Comparison of ENCODE assay signal across 9 cellular contexts in the genomic region with DNA sequence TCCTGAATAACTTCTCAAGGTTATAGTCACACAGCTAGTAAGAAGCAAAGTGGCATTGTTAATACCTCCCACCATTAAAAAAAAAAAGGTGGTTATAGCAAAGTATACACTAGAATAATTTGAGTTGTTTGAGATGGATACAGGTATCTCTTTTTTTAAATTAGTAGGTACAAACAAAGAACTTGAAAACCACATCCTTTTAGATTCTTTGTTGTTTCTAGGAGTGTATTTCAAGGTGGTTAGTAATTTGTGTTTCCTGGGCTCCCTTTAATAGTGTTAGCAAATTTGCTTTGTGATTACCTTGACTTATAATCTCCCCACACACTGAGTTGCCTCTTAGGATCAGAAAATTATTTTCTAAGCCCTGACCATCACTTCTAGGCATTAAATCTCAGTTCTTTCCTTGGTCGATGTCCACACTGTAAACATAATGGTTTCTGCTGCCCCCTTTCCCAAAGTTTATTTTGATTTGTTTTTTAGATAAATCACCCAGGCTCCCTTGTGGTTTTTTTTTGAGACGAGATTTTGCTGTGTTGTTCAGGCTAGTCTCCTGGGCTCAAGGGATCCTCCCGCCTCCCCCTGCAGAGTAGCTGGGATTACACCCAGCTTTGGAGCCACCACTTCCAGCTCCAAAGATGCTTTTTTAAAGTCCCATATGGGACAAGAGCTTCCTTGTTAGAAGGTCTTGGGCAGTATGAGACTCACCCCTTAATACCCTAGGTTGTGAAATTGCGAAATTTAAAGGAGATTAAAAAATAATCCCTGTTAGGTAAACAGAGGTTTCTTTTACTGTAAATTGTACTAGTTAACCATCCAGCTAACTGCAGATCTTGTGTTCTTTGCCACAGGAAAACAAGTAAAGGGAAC. TPM values are rescaled to one million over a fixed set of nuclear protein-coding genes. Genes with fewer than 3 reads are reported as not detected.
DNase-seq lines count a peak whose midpoint lies in the region; ATAC-seq and TF ChIP-seq lines count a peak whose summit lies in the region.
"Had no signal": no experiment of that assay in that cellular context is flagged by ENCODE, and none has a peak within 500 bp of the region (broad histone marks: within the 10 kb centered on the region; RNA-seq: fewer than 3 reads in every experiment).

No MANE protein-coding gene starts in this region.

- intact Hi-C loops in activated CD4-positive, alpha-beta T cell treated with anti-CD3 and anti-CD28 coated beads, Interleukin-2, amount 10 ng/mL, durations not matched to agents 24 days and 14 days (cut with micrococcal nuclease): no loop called here

- no peaks in the 10 kb centered on the region for H3K27me3 Mint-ChIP-seq in activated CD4-positive, alpha-beta T cell treated with anti-CD3 and anti-CD28 coated beads, Interleukin-2, amount 10 ng/mL, durations not matched to agents 24 days and 14 days
- no peaks in the 10 kb centered on the region for H3K27me3 Mint-ChIP-seq in activated CD4-positive, alpha-beta memory T cell treated with anti-CD3 and anti-CD28 coated beads, Interleukin-2, amount 10 ng/mL, durations not matched to agents 7 days and 5 days
- no peaks in the 10 kb centered on the region for H3K27me3 Mint-ChIP-seq in glutamatergic neuron (ENCODE audit: unreplicated experiment)
- H3K27me3 Mint-ChIP-seq: naive B cell had no signal

- DNase-seq in activated CD4-positive, alpha-beta T cell treated with anti-CD3 and anti-CD28 coated beads, Interleukin-2, amount 10 ng/mL, durations not matched to agents 24 days and 14 days: no peak
- DNase-seq in activated CD4-positive, alpha-beta T cell treated with anti-CD3 and anti-CD28 coated beads for 4 hours: no peak
- DNase-seq in activated CD4-positive, alpha-beta memory T cell treated with anti-CD3 and anti-CD28 coated beads, Interleukin-2, amount 10 ng/mL, durations not matched to agents 7 days and 5 days: no peak
- DNase-seq in glutamatergic neuron (no peak), UCSD-AML1 (lab: John Stamatoyannopoulos, UW; ENCODE audit: unreplicated experiment) (no peak)
- no peak for DNase-seq in stimulated activated effector memory CD8-positive, alpha-beta T cell treated with anti-CD3 and anti-CD28 coated beads, Interleukin-12 subunit alpha, Interleukin-12 subunit beta, amount 100 ng/mL, for 72 hours (ENCODE audit: low spot score in 2 of 2)
- DNase-seq: naive B cell had no signal

- POLR2A ChIA-PET in activated CD4-positive, alpha-beta memory T cell treated with anti-CD3 and anti-CD28 coated beads, Interleukin-2, amount 10 ng/mL, durations not matched to agents 7 days and 5 days (lab: Charles Lee): interaction anchor here (0.8 to 2.5 kb wide), 5 partner anchors 11 to 331 kb away, joined by 3 to 13 read pairs (median 4); partner anchors contain the start of genes NDUFS5 and RRAGC

- CTCF ChIA-PET in activated CD4-positive, alpha-beta memory T cell treated with anti-CD3 and anti-CD28 coated beads, Interleukin-2, amount 10 ng/mL, durations not matched to agents 7 days and 5 days (lab: Charles Lee): interaction anchor here (0.8 to 1.3 kb wide), 3 partner anchors 19 to 86 kb away, joined by 3 read pairs; partner anchors contain the start of gene NDUFS5

- H3K4me3 Mint-ChIP-seq in activated CD4-positive, alpha-beta T cell treated with anti-CD3 and anti-CD28 coated beads, Interleukin-2, amount 10 ng/mL, durations not matched to agents 24 days and 14 days: peak overlapping the region; percentile 70
- H3K4me3 Mint-ChIP-seq in activated CD4-positive, alpha-beta memory T cell treated with anti-CD3 and anti-CD28 coated beads, Interleukin-2, amount 10 ng/mL, durations not matched to agents 7 days and 5 days: peak overlapping the region; percentile 55
- peak overlapping the region; percentile 50 for H3K4me3 Mint-ChIP-seq in glutamatergic neuron (ENCODE audit: unreplicated experiment)
- H3K4me3 Mint-ChIP-seq in stimulated activated effector memory CD8-positive, alpha-beta T cell treated with anti-CD3 and anti-CD28 coated beads, Interleukin-12 subunit alpha, Interleukin-12 subunit beta, amount 100 ng/mL, for 72 hours: peak overlapping the region; percentile 43

- H3K4me1 Mint-ChIP-seq in activated CD4-positive, alpha-beta T cell treated with anti-CD3 and anti-CD28 coated beads, Interleukin-2, amount 10 ng/mL, durations not matched to agents 24 days and 14 days: peaks cover 51% of the 10 kb centered on the region
- peaks cover 74% of the 10 kb centered on the region for H3K4me1 Mint-ChIP-seq in activated CD4-positive, alpha-beta memory T cell treated with anti-CD3 and anti-CD28 coated beads, Interleukin-2, amount 10 ng/mL, durations not matched to agents 7 days and 5 days
- H3K4me1 Mint-ChIP-seq in glutamatergic neuron (ENCODE audit: low read depth, unreplicated experiment): peaks cover 24% of the 10 kb centered on the region
- peaks cover 63% of the 10 kb centered on the region for H3K4me1 Mint-ChIP-seq in stimulated activated effector memory CD8-positive, alpha-beta T cell treated with anti-CD3 and anti-CD28 coated beads, Interleukin-12 subunit alpha, Interleukin-12 subunit beta, amount 100 ng/mL, for 72 hours

- H3K9me3 Mint-ChIP-seq in activated CD4-positive, alpha-beta T cell treated with anti-CD3 and anti-CD28 coated beads, Interleukin-2, amount 10 ng/mL, durations not matched to agents 24 days and 14 days: no peaks in the 10 kb centered on the region
- no peaks in the 10 kb centered on the region for H3K9me3 Mint-ChIP-seq in activated CD4-positive, alpha-beta memory T cell treated with anti-CD3 and anti-CD28 coated beads, Interleukin-2, amount 10 ng/mL, durations not matched to agents 7 days and 5 days
- no peaks in the 10 kb centered on the region for H3K9me3 Mint-ChIP-seq in glutamatergic neuron (ENCODE audit: unreplicated experiment)
- H3K9me3 Mint-ChIP-seq in stimulated activated effector memory CD8-positive, alpha-beta T cell treated with anti-CD3 and anti-CD28 coated beads, Interleukin-12 subunit alpha, Interleukin-12 subunit beta, amount 100 ng/mL, for 72 hours: no peaks in the 10 kb centered on the region
- H3K9me3 Mint-ChIP-seq: naive B cell had no signal

- no peak for TF ChIP-seq CTCF in glutamatergic neuron (IDR thresholded peaks at IDR 0.05; ENCODE audit: partially characterized antibody, unreplicated experiment)

- no peak for ATAC-seq in stimulated activated effector memory CD8-positive, alpha-beta T cell treated with anti-CD3 and anti-CD28 coated beads, Interleukin-12 subunit alpha, Interleukin-12 subunit beta, amount 100 ng/mL, for 72 hours
- ATAC-seq in GM21619 (IDR thresholded peaks at IDR 0.05; ENCODE audit: unreplicated experiment) (no peak), GM21526 (IDR thresholded peaks at IDR 0.05; ENCODE audit: low FRiP score, unreplicated experiment) (no peak)

- peaks cover 65% of the 10 kb centered on the region for H3K36me3 Mint-ChIP-seq in activated CD4-positive, alpha-beta T cell treated with anti-CD3 and anti-CD28 coated beads, Interleukin-2, amount 10 ng/mL, durations not matched to agents 24 days and 14 days (ENCODE audit: low read depth)
- H3K36me3 Mint-ChIP-seq in activated CD4-positive, alpha-beta memory T cell treated with anti-CD3 and anti-CD28 coated beads, Interleukin-2, amount 10 ng/mL, durations not matched to agents 7 days and 5 days (ENCODE audit: low read depth): peaks cover 76% of the 10 kb centered on the region
- H3K36me3 Mint-ChIP-seq in glutamatergic neuron (ENCODE audit: unreplicated experiment): no peaks in the 10 kb centered on the region
- H3K36me3 Mint-ChIP-seq in stimulated activated effector memory CD8-positive, alpha-beta T cell treated with anti-CD3 and anti-CD28 coated beads, Interleukin-12 subunit alpha, Interleukin-12 subunit beta, amount 100 ng/mL, for 72 hours: peaks cover 94% of the 10 kb centered on the region

- H3K27ac Mint-ChIP-seq in activated CD4-positive, alpha-beta T cell treated with anti-CD3 and anti-CD28 coated beads, Interleukin-2, amount 10 ng/mL, durations not matched to agents 24 days and 14 days: peak overlapping the region; percentile 78
- H3K27ac Mint-ChIP-seq in activated CD4-positive, alpha-beta memory T cell treated with anti-CD3 and anti-CD28 coated beads, Interleukin-2, amount 10 ng/mL, durations not matched to agents 7 days and 5 days: peak overlapping the region; percentile 72
- H3K27ac Mint-ChIP-seq in glutamatergic neuron (ENCODE audit: unreplicated experiment): peak overlapping the region; percentile 7
- peak overlapping the region; percentile 89 for H3K27ac Mint-ChIP-seq in stimulated activated effector memory CD8-positive, alpha-beta T cell treated with anti-CD3 and anti-CD28 coated beads, Interleukin-12 subunit alpha, Interleukin-12 subunit beta, amount 100 ng/mL, for 72 hours

RNA-seq across cellular contexts. Expression of gene AKIRIN1, which starts 6.2 kb away (rescaled TPM):
- 76.0 and 79.3 TPM in 2 replicates for total RNA-seq in activated CD4-positive, alpha-beta T cell treated with anti-CD3 and anti-CD28 coated beads, Interleukin-2, amount 10 ng/mL, durations not matched to agents 24 days and 14 days
- total RNA-seq in activated CD4-positive, alpha-beta memory T cell treated with anti-CD3 and anti-CD28 coated beads, Interleukin-2, amount 10 ng/mL, durations not matched to agents 7 days and 5 days: 10 to 100 TPM; 68.8 to 72.5 TPM
- 95.5 TPM for total RNA-seq in glutamatergic neuron (ENCODE audit: unreplicated experiment)

RNA-seq across cellular contexts. Expression of gene NDUFS5, which starts 28.9 kb away (rescaled TPM):
- 162 and 164 TPM in 2 replicates for total RNA-seq in activated CD4-positive, alpha-beta T cell treated with anti-CD3 and anti-CD28 coated beads, Interleukin-2, amount 10 ng/mL, durations not matched to agents 24 days and 14 days
- total RNA-seq in activated CD4-positive, alpha-beta memory T cell treated with anti-CD3 and anti-CD28 coated beads, Interleukin-2, amount 10 ng/mL, durations not matched to agents 7 days and 5 days: 100 to 1,000 TPM; 148 to 153 TPM
- 320 TPM for total RNA-seq in glutamatergic neuron (ENCODE audit: unreplicated experiment)

RNA-seq across cellular contexts. Expression of gene RHBDL2, which starts 55.6 kb away (rescaled TPM):
- total RNA-seq in activated CD4-positive, alpha-beta T cell treated with anti-CD3 and anti-CD28 coated beads, Interleukin-2, amount 10 ng/mL, durations not matched to agents 24 days and 14 days: not detected in 2 replicates
- not detected for total RNA-seq in activated CD4-positive, alpha-beta memory T cell treated with anti-CD3 and anti-CD28 coated beads, Interleukin-2, amount 10 ng/mL, durations not matched to agents 7 days and 5 days
- total RNA-seq in glutamatergic neuron (ENCODE audit: unreplicated experiment): not detected

Comparison
In these comparisons a context has a peak if more than half of its experiments do, and no peak if none do; other contexts are left out.
1. H3K27ac Mint-ChIP-seq: peak in every context shown above with its lines; median percentile 89 in stimulated activated effector memory CD8-positive, alpha-beta T cell treated with anti-CD3 and anti-CD28 coated beads, Interleukin-12 subunit alpha, Interleukin-12 subunit beta, amount 100 ng/mL, for 72 hours; 78 in activated CD4-positive, alpha-beta T cell treated with anti-CD3 and anti-CD28 coated beads, Interleukin-2, amount 10 ng/mL, durations not matched to agents 24 days and 14 days; 72 in activated CD4-positive, alpha-beta memory T cell treated with anti-CD3 and anti-CD28 coated beads, Interleukin-2, amount 10 ng/mL, durations not matched to agents 7 days and 5 days; 7 in glutamatergic neuron.